9 cellular contexts compared by ENCODE assay signal in the genomic region with DNA sequence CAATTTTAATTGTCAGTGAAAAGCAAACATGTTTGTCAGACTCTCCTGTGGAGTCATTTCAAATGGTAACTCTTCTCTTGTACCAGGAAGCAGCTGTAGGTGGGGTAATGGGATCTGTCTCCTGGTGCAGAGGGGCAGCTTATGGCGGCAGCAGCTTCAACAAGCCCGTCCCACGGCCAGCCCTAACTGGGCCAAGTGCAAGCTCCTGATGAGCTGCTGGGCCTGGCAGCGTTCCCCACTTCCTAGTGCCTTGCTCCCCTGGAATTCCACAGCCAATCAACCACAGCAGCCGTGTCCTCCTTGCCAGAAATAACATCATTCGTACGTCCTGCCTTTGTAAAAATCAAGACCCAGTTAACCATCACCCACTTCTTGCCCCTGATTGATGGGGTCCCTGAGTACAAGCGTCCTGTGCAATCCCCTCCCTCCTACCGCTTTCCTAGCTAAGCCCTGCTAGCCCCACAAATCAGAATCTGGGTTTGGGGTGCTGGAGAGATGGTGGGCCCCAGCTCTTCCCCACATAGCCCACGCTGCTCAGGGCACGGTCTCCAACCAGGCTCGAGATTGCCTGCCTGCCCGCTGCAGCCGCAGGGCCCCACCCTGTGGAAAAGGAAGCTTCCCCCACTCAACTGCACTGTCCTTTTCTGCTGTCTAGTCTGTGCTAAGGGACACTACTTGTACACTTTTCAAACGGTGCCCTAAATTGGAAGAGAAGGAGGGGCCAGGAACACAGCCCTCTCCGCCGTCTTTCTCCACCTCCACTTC.
A peak's percentile ranks its signal among the peaks of the same experiment; 100 is the strongest.
DNase-seq lines count a peak whose midpoint lies in the region; ATAC-seq and TF ChIP-seq lines count a peak whose summit lies in the region.
"Had no signal": no experiment of that assay in that cellular context is flagged by ENCODE, and none has a peak within 500 bp of the region (broad histone marks: within the 10 kb centered on the region; RNA-seq: fewer than 3 reads in every experiment).

No MANE protein-coding gene starts in this region.

- peaks cover 12% of the 10 kb centered on the region for H3K23me2 ChIP-seq in H9 (ENCODE audit: insufficient read length, low read depth, low read length, poor library complexity, severe bottlenecking)

- CTCF ChIA-PET in naive thymus-derived CD4-positive, alpha-beta T cell (lab: Charles Lee): interaction anchor here (0.5 to 17.1 kb wide), 4 partner anchors 15 to 511 kb away, joined by 3 to 376 read pairs (median 18); no protein-coding TSS in a partner anchor

- no peak overlapping the region for H3K4ac ChIP-seq in H9 (ENCODE audit: low read depth, low read length)

- no peaks in the 10 kb centered on the region for H3K9me3 ChIP-seq in H9 (ENCODE audit: control insufficient read depth, low read depth, low read length)
- no peaks in the 10 kb centered on the region for H3K9me3 ChIP-seq in naive thymus-derived CD4-positive, alpha-beta T cell (ENCODE audit: control insufficient read depth in 2 of 3, low read length in 3 of 3)
- H3K9me3 ChIP-seq: suprapubic skin had no signal

- no peaks in the 10 kb centered on the region for H3K4me1 ChIP-seq in H9 (ENCODE audit: insufficient read depth, low read length)
- peaks cover 6 to 9% of the 10 kb centered on the region in 2 donors for H3K4me1 ChIP-seq in naive thymus-derived CD4-positive, alpha-beta T cell (ENCODE audit: control insufficient read depth in 2 of 2, insufficient read depth in 2 of 2, low read length in 2 of 2)

- H2AFZ ChIP-seq in H9 (ENCODE audit: low read length): no peak overlapping the region

- no peaks in the 10 kb centered on the region; a peak in 1 of 7 replicates for H3K36me3 Mint-ChIP-seq in H9 (ENCODE audit: insufficient read depth in 1 of 3, low read depth in 3 of 3)
- H3K36me3 Mint-ChIP-seq in naive thymus-derived CD4-positive, alpha-beta T cell: no peaks in the 10 kb centered on the region

- H3K4me3 Mint-ChIP-seq in H9: peak overlapping the region; percentile 83 to 89; a peak in 4 of 5 replicates
- H3K4me3 Mint-ChIP-seq in naive thymus-derived CD4-positive, alpha-beta T cell: peak overlapping the region; percentile 34 to 98 (median 93)

- DNase-seq in COLO668 (lab: John Stamatoyannopoulos, UW; ENCODE audit: unreplicated experiment): peak; percentile 38
- no peak for DNase-seq in H9
- DNase-seq in choroid plexus epithelial cell (ENCODE audit: low read depth): peak; percentile 36
- no peak for DNase-seq in naive thymus-derived CD4-positive, alpha-beta T cell
- DNase-seq in GM03348 (ENCODE audit: low spot score): no peak

- no peak overlapping the region for H2BK20ac ChIP-seq in H9 (ENCODE audit: low read depth, low read length, poor library complexity, severe bottlenecking)

- H3K4me2 ChIP-seq in H9 (ENCODE audit: insufficient read depth, insufficient read length, low read length): no peak overlapping the region

- TF ChIP-seq CTCF in H9 (conservative IDR thresholded peaks at IDR 0.05): no peak
- TF ChIP-seq CTCF in choroid plexus epithelial cell (conservative IDR thresholded peaks at IDR 0.05; ENCODE audit: low read depth, low read length): no peak

- no peak overlapping the region for H3K18ac ChIP-seq in H9 (ENCODE audit: insufficient read length, low read depth, low read length)

- H3K4me3 ChIP-seq in choroid plexus epithelial cell (ENCODE audit: low read depth, low read length): no peak overlapping the region
- no peak overlapping the region for H3K4me3 ChIP-seq in naive thymus-derived CD4-positive, alpha-beta T cell (ENCODE audit: low read length)

- H3K56ac ChIP-seq in H9 (ENCODE audit: insufficient read length, low read depth, low read length): no peak overlapping the region

- no peak overlapping the region for H3K27ac Mint-ChIP-seq in H9
- H3K27ac Mint-ChIP-seq in naive thymus-derived CD4-positive, alpha-beta T cell: peak overlapping the region in 7 of 9 donors; percentile 87 to 99 (median 95)

- H3K79me2 ChIP-seq in H9 (ENCODE audit: insufficient read depth, low read length): no peaks in the 10 kb centered on the region

- H3K27me3 Mint-ChIP-seq in H9 (ENCODE audit: low read depth): peaks cover 62% of the 10 kb centered on the region
- H3K27me3 Mint-ChIP-seq in naive thymus-derived CD4-positive, alpha-beta T cell: peaks cover 0 to 15% (median 0%) of the 10 kb centered on the region in 5 donors

- no peak overlapping the region for H4K8ac ChIP-seq in H9 (replicated peaks; ENCODE audit: insufficient read length, low read depth, low read length)

- no peak overlapping the region for H3K23ac ChIP-seq in H9 (ENCODE audit: insufficient read length, low read depth, low read length)

- H3K36me3 ChIP-seq in naive thymus-derived CD4-positive, alpha-beta T cell (ENCODE audit: control insufficient read depth in 2 of 3, insufficient read depth in 3 of 3, low read length in 3 of 3): no peaks in the 10 kb centered on the region
- H3K36me3 ChIP-seq: suprapubic skin had no signal

- no CpG with 5 or more reads among the region's 17 CpGs for WGBS in H9 (ENCODE audit: extremely low coverage, insufficient read length, low lambda C conversion rate)

- H3K9me3 Mint-ChIP-seq in H9: no peaks in the 10 kb centered on the region
- peaks cover 0 to 5% (median 0%) of the 10 kb centered on the region in 11 donors for H3K9me3 Mint-ChIP-seq in naive thymus-derived CD4-positive, alpha-beta T cell

- H2BK5ac ChIP-seq in H9 (ENCODE audit: insufficient read length, low read length): no peak overlapping the region

- no peaks in the 10 kb centered on the region for H3K79me1 ChIP-seq in H9 (ENCODE audit: insufficient read depth, low read depth, low read length, poor library complexity, severe bottlenecking)

- no peak overlapping the region for H2BK12ac ChIP-seq in H9 (ENCODE audit: insufficient read length, low read depth, low read length)

- H3K9ac ChIP-seq in H9 (ENCODE audit: extremely low read depth, insufficient read length, low read length): no peak overlapping the region

- no peak overlapping the region for H2AK5ac ChIP-seq in H9 (ENCODE audit: insufficient read length, low read length)

- no peak overlapping the region for H4K91ac ChIP-seq in H9 (ENCODE audit: insufficient read length, low read depth, low read length)

- peaks cover 23 to 43% of the 10 kb centered on the region in 2 experiments for H3K4me1 Mint-ChIP-seq in H9
- peaks cover 10 to 25% (median 20%) of the 10 kb centered on the region in 7 donors for H3K4me1 Mint-ChIP-seq in naive thymus-derived CD4-positive, alpha-beta T cell

- intact Hi-C loops in naive thymus-derived CD4-positive, alpha-beta T cell (cut with micrococcal nuclease): loop anchor here (5.0 to 10.0 kb wide), 4 partner anchors 732 to 1272 kb away; a partner anchor contains a TSS

- H3T11ph ChIP-seq in H9 (ENCODE audit: low read length): no peak overlapping the region

- H2BK120ac ChIP-seq in H9 (ENCODE audit: low read depth, low read length, poor library complexity, severe bottlenecking): no peak overlapping the region

- H3K14ac ChIP-seq in H9 (ENCODE audit: insufficient read depth, low read length): no peak overlapping the region; the same call in 1 of the 2 replicates

- H3K27me3 ChIP-seq in H9 (ENCODE audit: insufficient read depth, low read length): no peaks in the 10 kb centered on the region
- no peaks in the 10 kb centered on the region for H3K27me3 ChIP-seq in naive thymus-derived CD4-positive, alpha-beta T cell (ENCODE audit: control insufficient read depth in 2 of 2, insufficient read depth in 2 of 2, low read length in 2 of 2)
- H3K27me3 ChIP-seq: suprapubic skin had no signal

- no peak overlapping the region for H4K5ac ChIP-seq in H9 (ENCODE audit: insufficient read length, low read depth, low read length)

- POLR2A ChIA-PET in naive thymus-derived CD4-positive, alpha-beta T cell (lab: Charles Lee): interaction anchor here (1.9 to 6.3 kb wide), 5 partner anchors 7 to 138 kb away, joined by 7 to 85 read pairs (median 18); a partner anchor contains a TSS

- no peak for ATAC-seq in naive thymus-derived CD4-positive, alpha-beta T cell
- ATAC-seq in HG03139 (IDR thresholded peaks at IDR 0.05; ENCODE audit: unreplicated experiment): no peak
- no peak for ATAC-seq in GM19463 (IDR thresholded peaks at IDR 0.05; ENCODE audit: unreplicated experiment)
- ATAC-seq: left lobe of liver had no signal

- no peak overlapping the region for H3K27ac ChIP-seq in H9 (ENCODE audit: insufficient read length, low read depth, low read length)
- H3K27ac ChIP-seq in naive thymus-derived CD4-positive, alpha-beta T cell (ENCODE audit: low read depth, low read length): no peak overlapping the region
- H3K27ac ChIP-seq: suprapubic skin had no signal

- H4K20me1 ChIP-seq in H9 (ENCODE audit: control insufficient read depth, insufficient read depth, insufficient read length): no peaks in the 10 kb centered on the region

- no peak overlapping the region for H2BK15ac ChIP-seq in H9 (ENCODE audit: low read depth, low read length)

Comparison
In these comparisons a context has a peak if more than half of its experiments do, and no peak if none do; other contexts are left out.
1. DNase-seq: peak in COLO668 (single experiment) and choroid plexus epithelial cell (single experiment); none in H9 (single experiment), naive thymus-derived CD4-positive, alpha-beta T cell (0 of 9) and GM03348 (single experiment).
2. H3K27ac Mint-ChIP-seq: peak in naive thymus-derived CD4-positive, alpha-beta T cell (7 of 9); none in H9 (0 of 3).